Comparison of ENCODE assay signal across 12 cellular contexts in genomic region chr3:186268616-186269448, GRCh38.
DNase-seq lines count a peak whose midpoint lies in the region; ATAC-seq and TF ChIP-seq lines count a peak whose summit lies in the region.
"Had no signal": no experiment of that assay in that cellular context is flagged by ENCODE, and none has a peak within 500 bp of the region (broad histone marks: within the 10 kb centered on the region; RNA-seq: fewer than 3 reads in every experiment).

No MANE protein-coding gene starts in this region.

- TF ChIP-seq CTCF in AG09309 (IDR thresholded peaks at IDR 0.05; ENCODE audit: control insufficient read depth, insufficient read depth, low read depth, low read length, missing control alignments) = peak; percentile 61
- peak; percentile 38; the same call in 1 of the 2 replicates for TF ChIP-seq CTCF in GM12875 (IDR thresholded peaks at IDR 0.05; ENCODE audit: borderline replicate concordance, insufficient read depth, low read depth, low read length)
- TF ChIP-seq CTCF in foreskin keratinocyte (conservative IDR thresholded peaks at IDR 0.05) = peak; percentile 42

- H3K27ac ChIP-seq in foreskin keratinocyte = no peak overlapping the region

- intact Hi-C loops in left colon (cut with DNase I, micrococcal nuclease) = no loop called here

- ATAC-seq in SK-N-SH treated with all-trans-retinoic acid at 6 μM for 48 hours (peak; percentile 67), foreskin keratinocyte (peak; percentile 10), left colon (no peak)
- ATAC-seq: mucosa of descending colon had no signal

- H3K27me3 ChIP-seq in foreskin keratinocyte = peaks cover 48% of the 10 kb centered on the region

- DNase-seq in AG09309 (ENCODE audit: low read depth) (peak; percentile 7), foreskin keratinocyte (no peak), kidney tubule cell (ENCODE audit: low spot score) (no peak), hippocampal formation (lab: John Stamatoyannopoulos, UW) (no peak), HuH-7.5 (ENCODE audit: low spot score) (no peak), left colon (no peak)
- DNase-seq: DMS153; mucosa of descending colon; NCI-H1694 treated with DMSO at 0.1 percent for 48 hours; stimulated activated CD4-positive, alpha-beta T cell treated with anti-CD3 and anti-CD28 coated beads, Interleukin-12 subunit alpha, Interleukin-12 subunit beta, amount 100 ng/mL, for 4 hours had no signal

- H3K4me1 ChIP-seq in foreskin keratinocyte = no peaks in the 10 kb centered on the region

- H3K4me3 ChIP-seq in AG09309 (ENCODE audit: control insufficient read depth, low read depth, low read length) = no peak overlapping the region
- H3K4me3 ChIP-seq in GM12875 (ENCODE audit: low read depth, low read length) = no peak overlapping the region
- H3K4me3 ChIP-seq: mucosa of descending colon had no signal

TF ChIP-seq in SK-N-SH treated with all-trans-retinoic acid at 6 μM for 48 hours, 23 proteins besides CTCF, POLR2A, EP300 and RAD21:
- TF ChIP-seq TOX (CRISPR knock-in tag; IDR thresholded peaks at IDR 0.05; ENCODE audit: borderline replicate concordance) = no peak
- TF ChIP-seq ZNF8 (CRISPR knock-in tag; IDR thresholded peaks at IDR 0.05) = no peak
- TF ChIP-seq RARB (CRISPR knock-in tag; IDR thresholded peaks at IDR 0.05) = no peak
- TF ChIP-seq ZNF70 (CRISPR knock-in tag; IDR thresholded peaks at IDR 0.05) = no peak
- no peak for TF ChIP-seq CSDC2 (CRISPR knock-in tag; IDR thresholded peaks at IDR 0.05)
- TF ChIP-seq SNAI2 (CRISPR knock-in tag; IDR thresholded peaks at IDR 0.05) = no peak
- TF ChIP-seq OSR1 (CRISPR knock-in tag; IDR thresholded peaks at IDR 0.05) = no peak
- TF ChIP-seq CSRNP3 (CRISPR knock-in tag; IDR thresholded peaks at IDR 0.05) = no peak
- no peak for TF ChIP-seq ESRRG (CRISPR knock-in tag; IDR thresholded peaks at IDR 0.05)
- TF ChIP-seq POU6F1 (CRISPR knock-in tag; IDR thresholded peaks at IDR 0.05; ENCODE audit: borderline replicate concordance, low read depth) = no peak
- TF ChIP-seq TCF4 (CRISPR knock-in tag; IDR thresholded peaks at IDR 0.05; ENCODE audit: borderline replicate concordance) = no peak
- TF ChIP-seq ZFP30 (CRISPR knock-in tag; IDR thresholded peaks at IDR 0.05) = no peak
- no peak for TF ChIP-seq ZC3H10 (CRISPR knock-in tag; IDR thresholded peaks at IDR 0.05)
- no peak for TF ChIP-seq PATZ1 (CRISPR knock-in tag; IDR thresholded peaks at IDR 0.05; ENCODE audit: borderline replicate concordance)
- no peak for TF ChIP-seq GLIS3 (CRISPR knock-in tag; IDR thresholded peaks at IDR 0.05)
- no peak for TF ChIP-seq PPARA (CRISPR knock-in tag; IDR thresholded peaks at IDR 0.05; ENCODE audit: borderline replicate concordance)
